Comparison of ENCODE assay signal across 1 cellular context in genomic region chr19:54206030-54206830, GRCh38.
TF ChIP-seq lines count a peak whose summit lies in the region.

No MANE protein-coding gene starts in this region.

TF ChIP-seq in K562, 482 proteins besides CTCF, POLR2A, EP300 and RAD21 (continues in another document):
- TF ChIP-seq CHD4 (IDR thresholded peaks at IDR 0.05; ENCODE audit: insufficient read depth, insufficient replicate concordance, low read depth, low read length, poor library complexity, severe bottlenecking) (no peak), ZNF592 (IDR thresholded peaks at IDR 0.05) (no peak), RBFOX2 (IDR thresholded peaks at IDR 0.05; ENCODE audit: low read depth, low read length) (peak; percentile 70), ZBTB2 (IDR thresholded peaks at IDR 0.05) (no peak), POLR2G (IDR thresholded peaks at IDR 0.05; ENCODE audit: low read depth, low read length) (0 out of 2 replicates have a peak, but pooled peaks have one; percentile 42), ZNF551 (CRISPR knock-in tag; IDR thresholded peaks at IDR 0.05) (no peak), XRCC5 (IDR thresholded peaks at IDR 0.05; ENCODE audit: low read depth, low read length) (0 out of 2 replicates have a peak, but pooled peaks have one; percentile 17), ZNF175 (CRISPR knock-in tag; IDR thresholded peaks at IDR 0.05; ENCODE audit: low read depth) (no peak), TEAD1 (CRISPR knock-in tag; IDR thresholded peaks at IDR 0.05) (no peak), MNT (conservative IDR thresholded peaks at IDR 0.05) (0 out of 4 replicates have a peak, but pooled peaks of 1 of the 2 experiments have one; percentile 30), SAP30 (IDR thresholded peaks at IDR 0.05; ENCODE audit: borderline replicate concordance, insufficient read depth, low read depth, low read length, poor library complexity, severe bottlenecking) (no peak), TRIM28 (IDR thresholded peaks at IDR 0.05) (no peak), CBX5 (IDR thresholded peaks at IDR 0.05; ENCODE audit: borderline replicate concordance, low read depth) (no peak), COPS2 (conservative IDR thresholded peaks at IDR 0.05) (no peak), E2F1 (CRISPR knock-in tag; IDR thresholded peaks at IDR 0.05) (0 out of 2 replicates have a peak, but pooled peaks have one; percentile 62), FOXA1 (IDR thresholded peaks at IDR 0.05; ENCODE audit: borderline replicate concordance) (no peak), ZNF217 (CRISPR knock-in tag; IDR thresholded peaks at IDR 0.05) (no peak), MTA3 (IDR thresholded peaks at IDR 0.05; ENCODE audit: borderline replicate concordance) (no peak), NRF1 (conservative IDR thresholded peaks at IDR 0.05 in 1 of 2, IDR thresholded peaks at IDR 0.05 in 1 of 2) (no peak), RFX5 (IDR thresholded peaks at IDR 0.05; ENCODE audit: low read depth, low read length) (no peak), NFATC3 (IDR thresholded peaks at IDR 0.05) (no peak), TFE3 (CRISPR knock-in tag; IDR thresholded peaks at IDR 0.05) (no peak), E2F5 (CRISPR knock-in tag; IDR thresholded peaks at IDR 0.05) (0 out of 2 replicates have a peak, but pooled peaks have one; percentile 39), POLR3G (IDR thresholded peaks at IDR 0.05; ENCODE audit: extremely low read depth, insufficient read length, insufficient replicate concordance) (no peak), HDAC8 (tag; IDR thresholded peaks at IDR 0.05) (no peak), ATF6 (CRISPR knock-in tag; IDR thresholded peaks at IDR 0.05) (no peak), NR2C2 (CRISPR knock-in tag; IDR thresholded peaks at IDR 0.05) (no peak), NR2C2 (tag; IDR thresholded peaks at IDR 0.05) (peak; percentile 19; the same call in 1 of the 2 replicates)
- TF ChIP-seq, protein P1, sequence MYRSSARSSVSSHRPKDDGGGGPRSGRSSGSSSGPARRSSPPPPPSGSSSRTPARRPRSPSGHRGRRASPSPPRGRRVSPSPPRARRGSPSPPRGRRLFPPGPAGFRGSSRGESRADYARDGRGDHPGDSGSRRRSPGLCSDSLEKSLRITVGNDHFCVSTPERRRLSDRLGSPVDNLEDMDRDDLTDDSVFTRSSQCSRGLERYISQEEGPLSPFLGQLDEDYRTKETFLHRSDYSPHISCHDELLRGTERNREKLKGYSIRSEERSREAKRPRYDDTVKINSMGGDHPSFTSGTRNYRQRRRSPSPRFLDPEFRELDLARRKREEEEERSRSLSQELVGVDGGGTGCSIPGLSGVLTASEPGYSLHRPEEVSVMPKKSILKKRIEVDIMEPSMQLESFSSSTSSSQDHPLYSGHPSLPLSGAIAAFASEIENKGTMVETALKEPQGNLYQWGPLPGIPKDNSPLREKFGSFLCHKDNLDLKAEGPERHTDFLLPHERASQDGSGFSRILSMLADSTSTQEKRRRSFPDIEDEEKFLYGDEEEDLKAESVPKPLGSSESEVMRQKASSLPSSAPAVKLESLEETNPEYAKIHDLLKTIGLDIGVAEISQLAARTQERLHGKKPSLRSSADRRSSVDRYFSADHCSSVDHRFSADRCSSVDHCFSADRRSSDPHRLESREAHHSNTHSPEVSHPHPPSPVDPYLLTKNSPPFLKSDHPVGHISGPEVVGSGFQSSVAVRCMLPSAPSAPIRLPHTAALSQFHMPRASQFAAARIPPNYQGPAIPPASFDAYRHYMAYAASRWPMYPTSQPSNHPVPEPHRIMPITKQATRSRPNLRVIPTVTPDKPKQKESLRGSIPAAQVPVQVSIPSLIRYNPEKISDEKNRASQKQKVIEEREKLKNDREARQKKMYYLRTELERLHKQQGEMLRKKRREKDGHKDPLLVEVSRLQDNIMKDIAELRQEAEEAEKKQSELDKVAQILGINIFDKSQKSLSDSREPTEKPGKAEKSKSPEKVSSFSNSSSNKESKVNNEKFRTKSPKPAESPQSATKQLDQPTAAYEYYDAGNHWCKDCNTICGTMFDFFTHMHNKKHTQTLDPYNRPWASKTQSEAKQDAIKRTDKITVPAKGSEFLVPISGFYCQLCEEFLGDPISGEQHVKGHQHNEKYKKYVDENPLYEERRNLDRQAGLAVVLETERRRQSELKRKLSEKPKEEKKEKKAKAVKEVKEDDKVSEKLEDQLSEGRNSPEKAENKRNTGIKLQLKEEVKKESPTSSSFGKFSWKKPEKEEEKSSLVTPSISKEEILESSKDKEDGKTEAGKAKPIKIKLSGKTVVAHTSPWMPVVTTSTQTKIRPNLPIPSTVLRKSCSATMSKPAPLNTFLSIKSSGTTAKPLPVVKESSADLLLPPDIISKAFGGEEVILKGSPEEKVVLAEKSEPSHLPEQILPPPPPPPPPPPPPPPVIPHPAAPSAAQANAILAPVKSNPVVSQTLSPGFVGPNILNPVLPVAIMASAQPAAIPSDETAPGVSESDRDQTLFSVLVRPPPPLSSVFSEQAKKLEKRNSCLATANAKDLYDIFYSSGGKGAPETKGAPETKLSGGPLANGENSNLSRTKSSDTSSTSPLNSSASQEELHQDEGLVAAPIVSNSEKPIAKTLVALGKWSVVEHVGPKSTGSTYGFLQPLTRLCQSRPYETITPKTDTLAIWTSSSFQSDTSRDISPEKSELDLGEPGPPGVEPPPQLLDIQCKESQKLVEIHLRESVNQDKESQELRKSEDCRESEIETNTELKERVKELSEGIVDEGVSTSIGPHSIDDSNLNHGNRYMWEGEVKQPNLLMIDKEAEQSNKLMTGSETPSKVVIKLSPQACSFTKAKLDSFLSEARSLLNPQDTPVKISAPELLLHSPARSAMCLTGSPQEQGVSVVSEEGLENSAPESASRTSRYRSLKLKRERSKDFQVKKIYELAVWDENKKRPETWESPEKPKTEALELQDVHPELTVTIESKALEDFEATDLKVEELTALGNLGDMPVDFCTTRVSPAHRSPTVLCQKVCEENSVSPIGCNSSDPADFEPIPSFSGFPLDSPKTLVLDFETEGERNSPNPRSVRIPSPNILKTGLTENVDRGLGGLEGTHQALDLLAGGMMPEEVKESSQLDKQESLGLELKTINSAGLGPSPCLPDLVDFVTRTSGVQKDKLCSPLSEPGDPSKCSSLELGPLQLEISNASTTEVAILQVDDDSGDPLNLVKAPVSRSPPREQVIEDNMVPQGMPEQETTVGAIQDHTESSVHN (IDR thresholded peaks at IDR 0.05; ENCODE audit: borderline replicate concordance in 1 of 2, low read depth in 1 of 2) = no peak
- TF ChIP-seq, protein P2, sequence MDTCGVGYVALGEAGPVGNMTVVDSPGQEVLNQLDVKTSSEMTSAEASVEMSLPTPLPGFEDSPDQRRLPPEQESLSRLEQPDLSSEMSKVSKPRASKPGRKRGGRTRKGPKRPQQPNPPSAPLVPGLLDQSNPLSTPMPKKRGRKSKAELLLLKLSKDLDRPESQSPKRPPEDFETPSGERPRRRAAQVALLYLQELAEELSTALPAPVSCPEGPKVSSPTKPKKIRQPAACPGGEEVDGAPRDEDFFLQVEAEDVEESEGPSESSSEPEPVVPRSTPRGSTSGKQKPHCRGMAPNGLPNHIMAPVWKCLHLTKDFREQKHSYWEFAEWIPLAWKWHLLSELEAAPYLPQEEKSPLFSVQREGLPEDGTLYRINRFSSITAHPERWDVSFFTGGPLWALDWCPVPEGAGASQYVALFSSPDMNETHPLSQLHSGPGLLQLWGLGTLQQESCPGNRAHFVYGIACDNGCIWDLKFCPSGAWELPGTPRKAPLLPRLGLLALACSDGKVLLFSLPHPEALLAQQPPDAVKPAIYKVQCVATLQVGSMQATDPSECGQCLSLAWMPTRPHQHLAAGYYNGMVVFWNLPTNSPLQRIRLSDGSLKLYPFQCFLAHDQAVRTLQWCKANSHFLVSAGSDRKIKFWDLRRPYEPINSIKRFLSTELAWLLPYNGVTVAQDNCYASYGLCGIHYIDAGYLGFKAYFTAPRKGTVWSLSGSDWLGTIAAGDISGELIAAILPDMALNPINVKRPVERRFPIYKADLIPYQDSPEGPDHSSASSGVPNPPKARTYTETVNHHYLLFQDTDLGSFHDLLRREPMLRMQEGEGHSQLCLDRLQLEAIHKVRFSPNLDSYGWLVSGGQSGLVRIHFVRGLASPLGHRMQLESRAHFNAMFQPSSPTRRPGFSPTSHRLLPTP (IDR thresholded peaks at IDR 0.05; ENCODE audit: borderline replicate concordance, extremely low read depth, insufficient read length) = no peak
